In genomic region chr15:39583586-39584265, GRCh38 we compare ENCODE assay signal across 8 cellular contexts. TPM values are rescaled to one million over a fixed set of nuclear protein-coding genes. Genes with fewer than 3 reads are reported as not detected.
A peak's percentile ranks its signal among the peaks of the same experiment; 100 is the strongest.
DNase-seq lines count a peak whose midpoint lies in the region; ATAC-seq and TF ChIP-seq lines count a peak whose summit lies in the region.

No MANE protein-coding gene starts in this region.

- intact Hi-C loops in activated CD4-positive, alpha-beta memory T cell treated with anti-CD3 and anti-CD28 coated beads for 36 hours (cut with micrococcal nuclease), result loop anchor here (2.0 to 5.0 kb wide), 4 partner anchors 103 to 456 kb away; no protein-coding TSS in a partner anchor

- H3K27ac Mint-ChIP-seq in activated CD4-positive, alpha-beta memory T cell treated with anti-CD3 and anti-CD28 coated beads for 36 hours, result no peak overlapping the region
- H3K27ac Mint-ChIP-seq in immature natural killer cell, result peak overlapping the region in 4 of 6 donors; percentile 5 to 86 (median 60)

- H3K4me3 ChIP-seq in thoracic aorta, result peak overlapping the region; percentile 74

- ATAC-seq in thoracic aorta (ENCODE audit: insufficient number of reproducible peaks, low FRiP score, low read depth) (no peak), HG02588 (IDR thresholded peaks at IDR 0.05; ENCODE audit: unreplicated experiment) (no peak), GM21390 (IDR thresholded peaks at IDR 0.05; ENCODE audit: unreplicated experiment) (no peak), GM21619 (IDR thresholded peaks at IDR 0.05; ENCODE audit: unreplicated experiment) (no peak)

- peak; percentile 71 for DNase-seq in activated effector memory CD4-positive, alpha-beta T cell treated with anti-CD3 and anti-CD28 coated beads, Interleukin-2, amount 50 U/mL, for 16 hours
- no peak for DNase-seq in activated effector memory CD4-positive, alpha-beta T cell treated with Interleukin-2 at 50 U/mL for 16 hours
- peak; percentile 55 for DNase-seq in activated CD4-positive, alpha-beta memory T cell treated with anti-CD3 and anti-CD28 coated beads for 36 hours
- DNase-seq in immature natural killer cell (no peak), thoracic aorta (ENCODE audit: low spot score) (no peak)

- no peaks in the 10 kb centered on the region for H3K27me3 ChIP-seq in thoracic aorta (replicated peaks; ENCODE audit: insufficient read depth)

- H3K36me3 Mint-ChIP-seq in activated CD4-positive, alpha-beta memory T cell treated with anti-CD3 and anti-CD28 coated beads for 36 hours, result no peaks in the 10 kb centered on the region
- peaks cover 6 to 17% (median 11%) of the 10 kb centered on the region in 3 donors for H3K36me3 Mint-ChIP-seq in immature natural killer cell

- no peak overlapping the region for H3K4me3 Mint-ChIP-seq in activated CD4-positive, alpha-beta memory T cell treated with anti-CD3 and anti-CD28 coated beads for 36 hours
- H3K4me3 Mint-ChIP-seq in immature natural killer cell, result peak overlapping the region in 1 of 5 donors; percentile 4

- H3K4me1 Mint-ChIP-seq in activated CD4-positive, alpha-beta memory T cell treated with anti-CD3 and anti-CD28 coated beads for 36 hours (ENCODE audit: low read depth), result peaks cover 14% of the 10 kb centered on the region
- H3K4me1 Mint-ChIP-seq in immature natural killer cell, result peaks cover 44 to 87% of the 10 kb centered on the region in 2 donors

- peaks cover 0 to 24% of the 10 kb centered on the region in 2 donors for H3K4me1 ChIP-seq in thoracic aorta (ENCODE audit: control insufficient read depth in 1 of 2, low read depth in 2 of 2)

- H3K27me3 Mint-ChIP-seq in activated CD4-positive, alpha-beta memory T cell treated with anti-CD3 and anti-CD28 coated beads for 36 hours, result peaks cover 30% of the 10 kb centered on the region
- peaks cover 2 to 4% (median 3%) of the 10 kb centered on the region in 3 donors for H3K27me3 Mint-ChIP-seq in immature natural killer cell (ENCODE audit: low read depth in 3 of 3)

- H3K27ac ChIP-seq in thoracic aorta, result no peak overlapping the region

- CTCF ChIA-PET in activated CD4-positive, alpha-beta memory T cell treated with anti-CD3 and anti-CD28 coated beads for 36 hours (lab: Charles Lee), result interaction anchor here (0.7 to 7.8 kb wide), 8 partner anchors 8 to 173 kb away, joined by 3 to 161 read pairs (median 4); no protein-coding TSS in a partner anchor

- H3K36me3 ChIP-seq in thoracic aorta, result peaks cover 5% of the 10 kb centered on the region

- POLR2A ChIA-PET in activated CD4-positive, alpha-beta memory T cell treated with anti-CD3 and anti-CD28 coated beads for 36 hours (lab: Charles Lee), result no interaction called here

- no peaks in the 10 kb centered on the region for H3K9me3 Mint-ChIP-seq in activated CD4-positive, alpha-beta memory T cell treated with anti-CD3 and anti-CD28 coated beads for 36 hours
- no peaks in the 10 kb centered on the region for H3K9me3 Mint-ChIP-seq in immature natural killer cell

- no peak for TF ChIP-seq CTCF in thoracic aorta (IDR thresholded peaks at IDR 0.05)

- no peaks in the 10 kb centered on the region for H3K9me3 ChIP-seq in thoracic aorta

RNA-seq across cellular contexts. Expression of gene THBS1, which starts 2.8 kb away (rescaled TPM):
- 1 to 10 TPM in 1 of 2 experiments, under 1 TPM in 1; 0.93 to 1.8 TPM for total RNA-seq in activated CD4-positive, alpha-beta memory T cell treated with anti-CD3 and anti-CD28 coated beads for 36 hours
- 10 to 100 TPM in 1 of 3 donors, 1 to 10 TPM in 2; 2.2 to 11.4 (median 9.2) TPM for polyA plus RNA-seq in immature natural killer cell
- total RNA-seq in thoracic aorta, result 1,000 to 10,000 TPM in 1 of 2 donors, 100 to 1,000 TPM in 1; 868 to 1,389 TPM

Comparison
In these comparisons a context has a peak if more than half of its experiments do, and no peak if none do; other contexts are left out.
1. DNase-seq: peak in activated effector memory CD4-positive, alpha-beta T cell treated with anti-CD3 and anti-CD28 coated beads, Interleukin-2, amount 50 U/mL, for 16 hours (single experiment) and activated CD4-positive, alpha-beta memory T cell treated with anti-CD3 and anti-CD28 coated beads for 36 hours (single experiment); none in activated effector memory CD4-positive, alpha-beta T cell treated with Interleukin-2 at 50 U/mL for 16 hours (single experiment), immature natural killer cell (0 of 3) and thoracic aorta (single experiment).
2. RNA of gene THBS1, which starts 2.8 kb away (total RNA-seq): 868 to 1,389 TPM in thoracic aorta; 0.93 to 1.8 TPM in activated CD4-positive, alpha-beta memory T cell treated with anti-CD3 and anti-CD28 coated beads for 36 hours; every median in the first group is over 100 times any median in the second.